8 cellular contexts compared by ENCODE assay signal in genomic region chr2:190343170-190343499, GRCh38. TPM values are rescaled to one million over a fixed set of nuclear protein-coding genes. Genes with fewer than 3 reads are reported as not detected.
DNase-seq lines count a peak whose midpoint lies in the region; ATAC-seq and TF ChIP-seq lines count a peak whose summit lies in the region.

No MANE protein-coding gene starts in this region.

- DNase-seq in Caco-2 (no peak), coronary artery (ENCODE audit: low spot score) (no peak), neural crest cell (ENCODE audit: low read depth, low spot score) (no peak), SK-N-DZ (ENCODE audit: low spot score) (no peak), ecto neural progenitor cell (ENCODE audit: low spot score) (no peak)

- TF ChIP-seq CTCF in Caco-2 (IDR thresholded peaks at IDR 0.05; ENCODE audit: insufficient read depth in 1 of 2, low read depth in 1 of 2, low read length in 1 of 2, severe bottlenecking in 1 of 2, unreplicated experiment in 1 of 2) (no peak), coronary artery (IDR thresholded peaks at IDR 0.05) (no peak), neural crest cell (conservative IDR thresholded peaks at IDR 0.05) (no peak)

- H3K27ac ChIP-seq in HUES48 (ENCODE audit: low read depth, low read length) (no peak overlapping the region), coronary artery (peak overlapping the region; percentile 87 to 97)

- peak overlapping the region; percentile 95 for H3K4me3 Mint-ChIP-seq in Caco-2 (ENCODE audit: unreplicated experiment)
- H3K4me3 Mint-ChIP-seq in neural crest cell, result peak overlapping the region; percentile 86

- POLR2A ChIA-PET in Caco-2 (lab: Charles Lee), result no interaction called here

- CTCF ChIA-PET in Caco-2 (lab: Charles Lee), result no interaction called here

- H3K36me3 Mint-ChIP-seq in Caco-2 (ENCODE audit: insufficient read depth, unreplicated experiment) (peaks cover 6% of the 10 kb centered on the region), neural crest cell (ENCODE audit: low read depth) (no peaks in the 10 kb centered on the region)

- H3K9me3 ChIP-seq in Caco-2 (no peaks in the 10 kb centered on the region), HUES48 (ENCODE audit: control insufficient read depth, insufficient read depth, low read length) (no peaks in the 10 kb centered on the region)

- H3K27me3 Mint-ChIP-seq in Caco-2 (ENCODE audit: insufficient read depth, unreplicated experiment) (no peaks in the 10 kb centered on the region), neural crest cell (ENCODE audit: low read depth) (no peaks in the 10 kb centered on the region)

- ATAC-seq in GM19467 (IDR thresholded peaks at IDR 0.05; ENCODE audit: unreplicated experiment) (no peak), HG03196 (IDR thresholded peaks at IDR 0.05; ENCODE audit: unreplicated experiment) (no peak)

- H3K36me3 ChIP-seq in Caco-2 (ENCODE audit: control insufficient read depth, insufficient read depth, low read length) (no peaks in the 10 kb centered on the region), HUES48 (ENCODE audit: control insufficient read depth, insufficient read depth, low read length) (no peaks in the 10 kb centered on the region)

- H3K4me3 ChIP-seq in Caco-2 (ENCODE audit: low read depth, low read length) (peak overlapping the region; percentile 76), HUES48 (ENCODE audit: low read depth, low read length) (peak overlapping the region; percentile 65), coronary artery (peak overlapping the region; percentile 95)

- no peaks in the 10 kb centered on the region for H3K9me3 Mint-ChIP-seq in Caco-2 (ENCODE audit: unreplicated experiment)
- H3K9me3 Mint-ChIP-seq in neural crest cell, result peaks cover 4% of the 10 kb centered on the region

- no TSS peak for BruUV-seq in Caco-2 (replicated peaks; lab: Mats Ljungman, UMichigan)

- H3K4me1 Mint-ChIP-seq in Caco-2 (ENCODE audit: low read depth, unreplicated experiment) (peaks cover 3% of the 10 kb centered on the region), neural crest cell (peaks cover 25% of the 10 kb centered on the region)

- H3K27me3 ChIP-seq in Caco-2 (replicated peaks; ENCODE audit: control insufficient read depth, insufficient read depth, low read length) (no peaks in the 10 kb centered on the region), HUES48 (ENCODE audit: control insufficient read depth, insufficient read depth, low read length) (peaks cover 19% of the 10 kb centered on the region)

- H3K9ac ChIP-seq in HUES48 (ENCODE audit: low read depth, low read length), result no peak overlapping the region

- intact Hi-C loops in Caco-2 (cut with micrococcal nuclease; ENCODE audit: unreplicated experiment), result loop anchor here (1.0 kb wide), 1 partner anchor 8 kb away; no protein-coding TSS in a partner anchor

- H3K4me1 ChIP-seq in Caco-2, result no peaks in the 10 kb centered on the region
- H3K4me1 ChIP-seq in HUES48 (ENCODE audit: control insufficient read depth, insufficient read depth, low read length), result peaks cover 14% of the 10 kb centered on the region; the same call in 1 of the 2 replicates

- H3K27ac Mint-ChIP-seq in Caco-2 (ENCODE audit: unreplicated experiment) (peak overlapping the region; percentile 91), neural crest cell (ENCODE audit: unreplicated experiment) (peak overlapping the region; percentile 91)

RNA-seq across cellular contexts. Expression of gene INPP1, which starts 0.3 kb away (rescaled TPM):
- total RNA-seq in Caco-2 (2022) (23.2 TPM in 2 replicates), neural crest cell (14.3 and 15.3 TPM in 2 replicates)
- 2.2 and 4.3 TPM in 2 replicates for polyA plus RNA-seq in SK-N-DZ (2014; cell fraction: cytosol; rRNA removed)
- polyA plus RNA-seq in SK-N-DZ (2014; cell fraction: nucleus; rRNA removed), result 2.4 and 6.0 TPM in 2 replicates

RNA-seq across cellular contexts. Expression of gene HIBCH, which starts 23.5 kb away (rescaled TPM):
- total RNA-seq in Caco-2 (2022), result 32.0 and 34.4 TPM in 2 replicates
- 32.6 and 33.7 TPM in 2 replicates for total RNA-seq in neural crest cell
- polyA plus RNA-seq in SK-N-DZ (2014; cell fraction: cytosol; rRNA removed), result 24.1 and 24.9 TPM in 2 replicates
- polyA plus RNA-seq in SK-N-DZ (2014; cell fraction: nucleus; rRNA removed), result 20.5 and 21.3 TPM in 2 replicates
